ENCODE assay signal across 8 cellular contexts in the genomic region with DNA sequence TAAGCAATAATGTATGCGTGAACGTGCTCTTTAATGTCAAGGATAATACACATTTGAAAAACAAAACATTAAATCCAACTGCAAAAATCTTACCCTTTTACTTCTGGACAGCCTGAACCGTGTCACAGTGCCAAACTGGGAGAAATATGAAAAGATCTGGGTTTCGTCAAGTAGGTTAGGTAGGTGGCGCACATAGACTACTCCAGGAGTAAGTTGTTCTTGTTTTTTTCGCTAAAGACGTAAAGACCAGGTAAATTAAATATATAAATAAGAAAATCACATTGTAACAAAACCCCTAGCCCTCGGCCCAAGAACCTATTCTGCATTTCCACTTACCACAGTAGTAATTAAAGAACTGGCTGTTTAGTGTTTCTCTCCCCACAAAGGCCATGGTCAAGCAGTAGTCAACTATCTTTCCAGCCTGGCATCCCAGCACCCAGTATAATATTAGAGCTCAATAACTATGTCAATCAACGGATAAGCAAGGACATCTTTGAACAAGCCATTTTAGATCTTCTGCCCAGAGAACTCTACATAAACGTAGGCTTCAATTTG. TPM values are rescaled to one million over a fixed set of nuclear protein-coding genes. Genes with fewer than 3 reads are reported as not detected.
DNase-seq lines count a peak whose midpoint lies in the region; ATAC-seq and TF ChIP-seq lines count a peak whose summit lies in the region.

No MANE protein-coding gene starts in this region.

- no peak for DNase-seq in BJ (ENCODE audit: low read depth)
- DNase-seq in activated CD8-positive, alpha-beta T cell treated with anti-CD3 and anti-CD28 coated beads, Interleukin-2, amount 10 ng/mL, durations not matched to agents 7 days and 5 days, result no peak
- DNase-seq in superior temporal gyrus (ENCODE audit: extremely low spot score), result peak; percentile 29
- no peak for DNase-seq in NK-92 (lab: John Stamatoyannopoulos, UW; ENCODE audit: unreplicated experiment)
- no peak for DNase-seq in islet precursor cell

- H3K27ac ChIP-seq in HEK293 (ENCODE audit: extremely low read depth, low read depth, low read length) (peak overlapping the region; percentile 84; the same call in 1 of the 2 replicates), iPS-20b (ENCODE audit: low read length) (no peak overlapping the region)

- H3K9me3 ChIP-seq in HEK293 (ENCODE audit: control insufficient read depth, insufficient read depth, low read depth, low read length) (no peaks in the 10 kb centered on the region), iPS-20b (ENCODE audit: insufficient read depth, low read depth, low read length) (no peaks in the 10 kb centered on the region)

- TF ChIP-seq CTCF in BJ (IDR thresholded peaks at IDR 0.05; ENCODE audit: insufficient read depth, low read depth, low read length), result no peak
- TF ChIP-seq CTCF in HEK293 (tag by site-specific recombination; IDR thresholded peaks at IDR 0.05), result 0 out of 2 replicates have a peak, but pooled peaks have one; percentile 8

- peak overlapping the region; percentile 87 for H3K4me3 ChIP-seq in BJ (ENCODE audit: low read depth, low read length)
- H3K4me3 ChIP-seq in HEK293 (ENCODE audit: low read depth, low read length), result peak overlapping the region; percentile 96
- H3K4me3 ChIP-seq in iPS-20b (ENCODE audit: low read length), result peak overlapping the region; percentile 98

- no peaks in the 10 kb centered on the region for H3K9me3 Mint-ChIP-seq in activated CD8-positive, alpha-beta T cell treated with anti-CD3 and anti-CD28 coated beads, Interleukin-2, amount 10 ng/mL, durations not matched to agents 7 days and 5 days (ENCODE audit: insufficient read depth)

- CTCF ChIA-PET in BJ (lab: Yijun Ruan, JAX) (interaction anchor here (1.0 to 1.3 kb wide), 2 partner anchors 9 to 86 kb away, joined by 3 to 4 read pairs; a partner anchor contains a TSS), HEK293 (lab: Yijun Ruan, JAX) (interaction anchor here (0.6 to 0.9 kb wide), 3 partner anchors 18 to 149 kb away, joined by 3 read pairs; no protein-coding TSS in a partner anchor)
- CTCF ChIA-PET in activated CD8-positive, alpha-beta T cell treated with anti-CD3 and anti-CD28 coated beads, Interleukin-2, amount 10 ng/mL, durations not matched to agents 7 days and 5 days (lab: Charles Lee), result interaction anchor here (0.6 to 2.3 kb wide), 8 partner anchors 10 to 205 kb away, joined by 3 to 10 read pairs (median 4); a partner anchor contains a TSS

- no peak for ATAC-seq in activated CD8-positive, alpha-beta T cell treated with anti-CD3 and anti-CD28 coated beads, Interleukin-2, amount 10 ng/mL, durations not matched to agents 7 days and 5 days
- no peak for ATAC-seq in GM21423 (IDR thresholded peaks at IDR 0.05; ENCODE audit: unreplicated experiment)

- peaks cover 54% of the 10 kb centered on the region for H3K4me1 Mint-ChIP-seq in activated CD8-positive, alpha-beta T cell treated with anti-CD3 and anti-CD28 coated beads, Interleukin-2, amount 10 ng/mL, durations not matched to agents 7 days and 5 days (ENCODE audit: low read depth)

- peaks cover 39% of the 10 kb centered on the region for H3K36me3 Mint-ChIP-seq in activated CD8-positive, alpha-beta T cell treated with anti-CD3 and anti-CD28 coated beads, Interleukin-2, amount 10 ng/mL, durations not matched to agents 7 days and 5 days (ENCODE audit: low read depth)

- H3K36me3 ChIP-seq in BJ (ENCODE audit: control insufficient read depth, insufficient read depth, low read length) (peaks cover 7% of the 10 kb centered on the region), HEK293 (ENCODE audit: control insufficient read depth in 2 of 2, insufficient read depth in 1 of 2, low read length in 2 of 2) (peaks cover 35 to 42% of the 10 kb centered on the region in 2 experiments), iPS-20b (ENCODE audit: insufficient read depth, low read depth, low read length) (peaks cover 46% of the 10 kb centered on the region)

- POLR2A ChIA-PET in BJ (lab: Charles Lee) (no interaction called here), HEK293 (lab: Yijun Ruan, JAX) (interaction anchor here (2.1 to 3.1 kb wide), 2 partner anchors 20 to 87 kb away, joined by 7 to 18 read pairs; a partner anchor contains a TSS)
- POLR2A ChIA-PET in activated CD8-positive, alpha-beta T cell treated with anti-CD3 and anti-CD28 coated beads, Interleukin-2, amount 10 ng/mL, durations not matched to agents 7 days and 5 days (lab: Charles Lee), result interaction anchor here (1.0 to 4.6 kb wide), 6 partner anchors 21 to 205 kb away, joined by 3 to 41 read pairs (median 22); a partner anchor contains a TSS

- H3K4me1 ChIP-seq in HEK293 (ENCODE audit: control insufficient read depth, insufficient read depth, low read length), result no peaks in the 10 kb centered on the region
- no peaks in the 10 kb centered on the region for H3K4me1 ChIP-seq in iPS-20b (ENCODE audit: insufficient read depth, low read length)

- H3K27me3 ChIP-seq in BJ (ENCODE audit: control insufficient read depth, insufficient read depth, low read length) (no peaks in the 10 kb centered on the region; the same call in 1 of the 2 replicates), iPS-20b (ENCODE audit: insufficient read depth, low read length) (no peaks in the 10 kb centered on the region)

- peaks cover 3% of the 10 kb centered on the region for H3K27me3 Mint-ChIP-seq in activated CD8-positive, alpha-beta T cell treated with anti-CD3 and anti-CD28 coated beads, Interleukin-2, amount 10 ng/mL, durations not matched to agents 7 days and 5 days (ENCODE audit: low read depth)

- peak overlapping the region; percentile 98 for H3K4me3 Mint-ChIP-seq in activated CD8-positive, alpha-beta T cell treated with anti-CD3 and anti-CD28 coated beads, Interleukin-2, amount 10 ng/mL, durations not matched to agents 7 days and 5 days

- H3K9ac ChIP-seq in iPS-20b (ENCODE audit: low read depth, low read length), result peak overlapping the region; percentile 97

- peak overlapping the region; percentile 97 for H3K27ac Mint-ChIP-seq in activated CD8-positive, alpha-beta T cell treated with anti-CD3 and anti-CD28 coated beads, Interleukin-2, amount 10 ng/mL, durations not matched to agents 7 days and 5 days

TF ChIP-seq in HEK293, 187 proteins besides CTCF, POLR2A, EP300 and RAD21:
- TF ChIP-seq GFI1B (tag by site-specific recombination; IDR thresholded peaks at IDR 0.05) (no peak), ZNF654 (tag by site-specific recombination; IDR thresholded peaks at IDR 0.05; ENCODE audit: low read depth) (peak; percentile 3; the same call in 1 of the 2 replicates)

RNA-seq across cellular contexts. Expression of a gene that starts 1.1 kb away (rescaled TPM):
- polyA plus RNA-seq in BJ (2011; rRNA removed), result 12.4 and 29.1 TPM in 2 replicates
- polyA minus RNA-seq in BJ (2011; rRNA and poly(A)+ RNA removed), result 5.2 and 9.6 TPM in 2 replicates
- 10 to 100 TPM; 79.8 to 80.1 TPM for total RNA-seq in activated CD8-positive, alpha-beta T cell treated with anti-CD3 and anti-CD28 coated beads, Interleukin-2, amount 10 ng/mL, durations not matched to agents 7 days and 5 days

RNA-seq across cellular contexts. Expression of a gene that starts 19.9 kb away (rescaled TPM):
- polyA plus RNA-seq in BJ (2011; rRNA removed), result 41.6 and 58.7 TPM in 2 replicates
- polyA minus RNA-seq in BJ (2011; rRNA and poly(A)+ RNA removed), result 23.3 and 29.9 TPM in 2 replicates
- 10 to 100 TPM; 55.4 to 57.9 TPM for total RNA-seq in activated CD8-positive, alpha-beta T cell treated with anti-CD3 and anti-CD28 coated beads, Interleukin-2, amount 10 ng/mL, durations not matched to agents 7 days and 5 days
